ENCODE assay signal across 8 cellular contexts in the genomic region with DNA sequence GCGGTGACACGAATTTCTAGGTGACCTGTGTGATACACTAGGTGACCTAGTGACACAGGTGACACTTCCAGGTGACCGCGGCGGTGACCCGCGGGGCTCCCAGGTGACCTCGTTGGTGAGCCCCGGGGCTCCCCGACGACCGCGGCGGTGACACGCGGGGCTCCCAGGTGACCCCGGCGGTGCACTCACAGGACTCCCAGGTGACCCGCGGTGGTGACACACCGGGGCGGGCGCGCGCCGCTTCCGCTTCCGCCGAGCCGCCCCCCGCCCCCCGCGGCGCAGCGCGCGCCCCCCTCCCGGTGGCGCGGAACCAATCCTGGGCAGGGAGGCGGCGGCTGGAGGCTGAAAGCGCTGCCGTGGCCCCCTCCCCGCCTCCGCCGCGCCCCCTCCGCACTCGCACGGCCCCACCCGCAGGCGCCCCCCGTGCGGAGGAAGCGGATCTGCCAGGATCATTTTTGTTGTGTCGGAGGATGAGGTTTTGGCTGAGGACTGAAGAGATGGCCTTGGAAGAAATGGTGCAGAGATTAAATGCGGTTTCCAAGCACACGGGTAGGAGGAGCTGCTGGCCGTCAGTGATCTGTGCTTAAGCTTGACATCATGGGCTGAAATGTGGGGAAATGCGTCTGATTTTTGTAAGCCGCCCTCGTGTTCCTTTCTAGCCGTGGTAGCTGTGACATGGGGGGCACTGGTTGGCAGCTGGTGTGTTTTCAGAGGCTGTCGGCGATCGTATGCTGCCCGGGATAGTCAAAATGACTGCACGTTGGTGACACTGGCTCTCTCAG. TPM values are rescaled to one million over a fixed set of nuclear protein-coding genes. Genes with fewer than 3 reads are reported as not detected.
DNase-seq lines count a peak whose midpoint lies in the region; ATAC-seq and FAIRE-seq lines count a peak whose summit lies in the region.

TSS of gene MCF2L (plus strand) at position 305 of the 782 bp plus-strand sequence. CDS start at position 471, 166 bp downstream.

- ATAC-seq in HG03103 (IDR thresholded peaks at IDR 0.05; ENCODE audit: low read depth, unreplicated experiment) (peak; percentile 41), right cardiac atrium (peak; percentile 60 to 63)

- H3K4me1 ChIP-seq in right cardiac atrium (ENCODE audit: control insufficient read depth, insufficient read depth, low read length) (no peaks in the 10 kb centered on the region), rectal smooth muscle tissue (ENCODE audit: control insufficient read depth, insufficient read depth, low read length) (no peaks in the 10 kb centered on the region)

- H3K27ac ChIP-seq in right cardiac atrium (ENCODE audit: low read length) (peak within 1 kb of the TSS; percentile 48), rectal smooth muscle tissue (ENCODE audit: low read depth, low read length) (no peak within 1 kb of the TSS)

- no peaks in the 10 kb centered on the region for H3K27me3 ChIP-seq in right cardiac atrium (ENCODE audit: control insufficient read depth, insufficient read depth)
- peaks cover 8% of the 10 kb centered on the region for H3K27me3 ChIP-seq in rectal smooth muscle tissue (ENCODE audit: control insufficient read depth, insufficient read depth, low read length)

- H3K9ac ChIP-seq in rectal smooth muscle tissue (ENCODE audit: low read length) = no peak within 1 kb of the TSS

- H3K9me3 ChIP-seq in right cardiac atrium (ENCODE audit: control insufficient read depth, low read length) = no peaks in the 10 kb centered on the region

- peak; percentile 59 for FAIRE-seq in urothelium cell line (lab: Jason Lieb, UNC)

- 1% methylated on average over 69 of the region's 69 CpGs for WGBS in right cardiac atrium

- DNase-seq in AG20443 (ENCODE audit: low spot score) (peak; percentile 65), SK-N-DZ (ENCODE audit: low spot score) (peak; percentile 55), right cardiac atrium (peak in 2 of 3 donors; percentile 67 to 73), urothelium cell line (ENCODE audit: low spot score) (peak; percentile 82), NCI-H2107 treated with DMSO at 0.1 percent for 48 hours (lab: John Stamatoyannopoulos, UW; ENCODE audit: unreplicated experiment) (no peak)
- peak; percentile 43 for DNase-seq in activated naive CD8-positive, alpha-beta T cell treated with anti-CD3 and anti-CD28 coated beads, Interleukin-2, amount 50 U/mL, for 16 hours (ENCODE audit: low read depth, low spot score)

- intact Hi-C loops in right cardiac atrium (cut with DNase I) = no loop called here

- H3K36me3 ChIP-seq in rectal smooth muscle tissue (ENCODE audit: control insufficient read depth, insufficient read depth, low read length) = no peaks in the 10 kb centered on the region

- peak within 1 kb of the TSS; percentile 59 for H3K4me3 ChIP-seq in right cardiac atrium (ENCODE audit: low read length)
- peak within 1 kb of the TSS; percentile 65 for H3K4me3 ChIP-seq in rectal smooth muscle tissue (ENCODE audit: low read length)

RNA-seq across cellular contexts. Expression of gene MCF2L, which starts in this region (rescaled TPM):
- polyA plus RNA-seq in SK-N-DZ (2014; cell fraction: cytosol; rRNA removed) = 17.2 and 22.4 TPM in 2 replicates
- 60.9 and 65.9 TPM in 2 replicates for polyA plus RNA-seq in SK-N-DZ (2014; cell fraction: nucleus; rRNA removed)
- 10 to 100 TPM; 18.0 to 47.5 (median 27.4) TPM for total RNA-seq in right cardiac atrium
- polyA plus RNA-seq in right cardiac atrium = 33.2 TPM
